ENCODE assay signal across 9 cellular contexts in genomic region chr5:116626272-116626723, GRCh38. TPM values are rescaled to one million over a fixed set of nuclear protein-coding genes. Genes with fewer than 3 reads are reported as not detected.
DNase-seq lines count a peak whose midpoint lies in the region; ATAC-seq, FAIRE-seq and TF ChIP-seq lines count a peak whose summit lies in the region.
"Had no signal": no experiment of that assay in that cellular context is flagged by ENCODE, and none has a peak within 500 bp of the region (broad histone marks: within the 10 kb centered on the region; RNA-seq: fewer than 3 reads in every experiment).

No MANE protein-coding gene starts in this region.

- no peaks in the 10 kb centered on the region for H3K27me3 ChIP-seq in WERI-Rb-1 (ENCODE audit: insufficient read depth, low read depth, severe bottlenecking)

- peak; percentile 96 for FAIRE-seq in endometrium (lab: Jason Lieb, UNC)

- H3K4me3 ChIP-seq in WERI-Rb-1 (ENCODE audit: low read depth, low read length), result no peak overlapping the region

- ATAC-seq in GM19351 (IDR thresholded peaks at IDR 0.05; ENCODE audit: unreplicated experiment), result no peak

- TF ChIP-seq CTCF in WERI-Rb-1 (IDR thresholded peaks at IDR 0.05; ENCODE audit: low read depth, low read length), result no peak

- H3K9me3 ChIP-seq in WERI-Rb-1 (ENCODE audit: severe bottlenecking), result no peaks in the 10 kb centered on the region

- H3K36me3 ChIP-seq in WERI-Rb-1, result no peaks in the 10 kb centered on the region

- no peak overlapping the region for H3K27ac ChIP-seq in WERI-Rb-1

- DNase-seq in AG20443 (ENCODE audit: low spot score), result peak; percentile 25
- peak; percentile 5 for DNase-seq in NCI-H2196 treated with DMSO at 0.1 percent for 48 hours (lab: John Stamatoyannopoulos, UW; ENCODE audit: unreplicated experiment)
- peak; percentile 88 for DNase-seq in mucosa of gallbladder (ENCODE audit: low spot score)
- no peak for DNase-seq in activated effector memory CD4-positive, alpha-beta T cell treated with Interleukin-2 at 50 U/mL for 16 hours
- no peak for DNase-seq in islet precursor cell
- no peak for DNase-seq in WERI-Rb-1
- DNase-seq: CD4-positive, CD25-positive, alpha-beta regulatory T cell had no signal

RNA-seq across cellular contexts. Expression of gene SEMA6A, which starts 51.7 kb away (rescaled TPM):
- 98.1 TPM for total RNA-seq in mucosa of gallbladder
- total RNA-seq: CD4-positive, CD25-positive, alpha-beta regulatory T cell had no signal

Comparison
In these comparisons a context has a peak if more than half of its experiments do, and no peak if none do; other contexts are left out.
1. DNase-seq: peak in AG20443 (single experiment), NCI-H2196 treated with DMSO at 0.1 percent for 48 hours (single experiment) and mucosa of gallbladder (single experiment); none in activated effector memory CD4-positive, alpha-beta T cell treated with Interleukin-2 at 50 U/mL for 16 hours (single experiment), islet precursor cell (single experiment) and WERI-Rb-1 (single experiment).